1 cellular context compared by ENCODE assay signal in genomic region chr5:140710899-140711552, GRCh38.
TF ChIP-seq lines count a peak whose summit lies in the region.

No MANE protein-coding gene starts in this region.

TF ChIP-seq in IMR-90, 13 proteins besides CTCF, POLR2A, EP300 and RAD21 (continued from another document):
- TF ChIP-seq USF2 (IDR thresholded peaks at IDR 0.05; ENCODE audit: low read depth, low read length) (no peak), RFX5 (IDR thresholded peaks at IDR 0.05; ENCODE audit: low read depth, low read length) (no peak), ELK1 (IDR thresholded peaks at IDR 0.05; ENCODE audit: borderline replicate concordance, low read depth, low read length) (no peak)
TF ChIP-seq in IMR-90: peak in this region for 5.
